ENCODE assay signal across 12 cellular contexts in genomic region chr3:16665282-16665741, GRCh38.
DNase-seq lines count a peak whose midpoint lies in the region; ATAC-seq and TF ChIP-seq lines count a peak whose summit lies in the region.
"Had no signal": no experiment of that assay in that cellular context is flagged by ENCODE, and none has a peak within 500 bp of the region (broad histone marks: within the 10 kb centered on the region; RNA-seq: fewer than 3 reads in every experiment).

No MANE protein-coding gene starts in this region.

- H3K9me3 Mint-ChIP-seq in WTC11, result peaks cover 32% of the 10 kb centered on the region

- ATAC-seq in WTC11 (peak; percentile 59), left colon (peak; percentile 98), HG02981 (IDR thresholded peaks at IDR 0.05; ENCODE audit: unreplicated experiment) (no peak)

- DNase-seq in EL (peak; percentile 45), HEK293T (ENCODE audit: extremely low spot score) (peak; percentile 31), WTC11 (ENCODE audit: low spot score) (no peak), left colon (peak; percentile 21 to 70), nucleus accumbens (lab: John Stamatoyannopoulos, UW) (no peak), SIG-M5 (lab: John Stamatoyannopoulos, UW) (no peak), NCI-H1092 (lab: John Stamatoyannopoulos, UW) (no peak)
- DNase-seq: GDM1, kidney glomerular epithelial cell, NCI-H2081, substantia nigra had no signal

- intact Hi-C loops in left colon (cut with DNase I, micrococcal nuclease), result no loop called here

- no peak for TF ChIP-seq CTCF in WTC11 (IDR thresholded peaks at IDR 0.05)

- POLR2A ChIA-PET in HEK293T (lab: Yijun Ruan, JAX), result no interaction called here
- POLR2A ChIA-PET in WTC11 (lab: Charles Lee), result interaction anchor here (0.7 kb wide), 1 partner anchor 135 kb away, joined by 3 read pairs; no protein-coding TSS in a partner anchor

- peak overlapping the region; percentile 96 for H3K27ac Mint-ChIP-seq in WTC11

- H3K36me3 Mint-ChIP-seq in WTC11, result peaks cover 42% of the 10 kb centered on the region

- CTCF ChIA-PET in HEK293T (lab: Yijun Ruan, JAX), result interaction anchor here (0.9 kb wide), 1 partner anchor 51 kb away, joined by 3 read pairs; no protein-coding TSS in a partner anchor
- CTCF ChIA-PET in WTC11 (lab: Charles Lee), result interaction anchor here (0.6 to 0.8 kb wide), 3 partner anchors 9 to 524 kb away, joined by 3 to 4 read pairs (median 3); no protein-coding TSS in a partner anchor

- no peak overlapping the region for H3K4me3 Mint-ChIP-seq in WTC11

- H3K4me1 Mint-ChIP-seq in WTC11, result peaks cover 73% of the 10 kb centered on the region

- H3K27me3 Mint-ChIP-seq in WTC11 (ENCODE audit: low read depth), result no peaks in the 10 kb centered on the region; the same call in 1 of the 2 replicates

TF ChIP-seq in HEK293T, 16 proteins besides CTCF, POLR2A, EP300 and RAD21:
- TF ChIP-seq CTBP1 (IDR thresholded peaks at IDR 0.05; ENCODE audit: borderline replicate concordance) (peak; percentile 69; the same call in 1 of the 2 replicates), ZNF384 (IDR thresholded peaks at IDR 0.05) (peak; percentile 99), SP1 (IDR thresholded peaks at IDR 0.05) (no peak), PKNOX1 (IDR thresholded peaks at IDR 0.05) (peak; percentile 18; the same call in 1 of the 2 replicates), BHLHE40 (IDR thresholded peaks at IDR 0.05; ENCODE audit: borderline replicate concordance) (no peak), SUZ12 (IDR thresholded peaks at IDR 0.05) (no peak)

TF ChIP-seq in WTC11, 78 proteins besides CTCF, POLR2A, EP300 and RAD21:
- TF ChIP-seq NFATC4 (CRISPR knock-in tag; IDR thresholded peaks at IDR 0.05), result no peak
- TF ChIP-seq ATF2 (CRISPR knock-in tag; IDR thresholded peaks at IDR 0.05; ENCODE audit: borderline replicate concordance, low read depth), result no peak
- TF ChIP-seq JUN (CRISPR knock-in tag; IDR thresholded peaks at IDR 0.05), result no peak
- no peak for TF ChIP-seq MAX (CRISPR knock-in tag; IDR thresholded peaks at IDR 0.05)
- no peak for TF ChIP-seq USF2 (CRISPR knock-in tag; IDR thresholded peaks at IDR 0.05)
- no peak for TF ChIP-seq HMGXB4 (CRISPR knock-in tag; IDR thresholded peaks at IDR 0.05)
- TF ChIP-seq NFE2L1 (CRISPR knock-in tag; IDR thresholded peaks at IDR 0.05), result no peak
- TF ChIP-seq KAT7 (CRISPR knock-in tag; IDR thresholded peaks at IDR 0.05; ENCODE audit: borderline replicate concordance), result no peak
- TF ChIP-seq TEAD1 (CRISPR knock-in tag; IDR thresholded peaks at IDR 0.05), result no peak
- no peak for TF ChIP-seq USF1 (CRISPR knock-in tag; IDR thresholded peaks at IDR 0.05)
- TF ChIP-seq ZNF121 (CRISPR knock-in tag; IDR thresholded peaks at IDR 0.05), result no peak

Comparison
In these comparisons a context has a peak if more than half of its experiments do, and no peak if none do; other contexts are left out.
1. DNase-seq: peak in EL (single experiment), HEK293T (single experiment) and left colon (2 of 2); none in WTC11 (single experiment), nucleus accumbens (0 of 56), SIG-M5 (single experiment) and NCI-H1092 (single experiment).